6 cellular contexts compared by ENCODE assay signal in the genomic region with DNA sequence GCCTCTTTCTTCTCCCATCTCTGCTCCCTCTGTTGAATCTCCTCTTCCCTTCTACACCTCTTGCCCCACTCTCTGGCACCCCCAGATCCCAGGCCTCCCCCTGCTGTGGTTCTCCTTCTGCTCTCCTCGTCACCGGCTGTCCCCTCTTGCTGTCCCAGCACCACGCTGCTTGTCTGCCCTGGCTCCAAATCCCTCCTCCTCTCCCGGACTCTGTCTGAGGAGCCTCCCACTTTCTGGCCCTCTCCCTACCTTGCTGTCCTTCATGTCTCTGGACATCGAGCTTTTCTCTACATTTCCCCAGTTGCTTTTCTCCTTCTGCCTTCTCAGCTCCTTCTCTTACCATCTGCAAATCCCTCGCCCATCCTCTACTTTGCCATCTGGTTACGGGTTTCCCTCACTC. TPM values are rescaled to one million over a fixed set of nuclear protein-coding genes. Genes with fewer than 3 reads are reported as not detected.
DNase-seq lines count a peak whose midpoint lies in the region; ATAC-seq and TF ChIP-seq lines count a peak whose summit lies in the region.

No MANE protein-coding gene starts in this region.

- peaks cover 3% of the 10 kb centered on the region for H3K4me1 Mint-ChIP-seq in T-helper 17 cell

- DNase-seq in BJ (ENCODE audit: low read depth), result no peak
- DNase-seq in T-helper 17 cell, result no peak
- peak; percentile 35 for DNase-seq in kidney tubule cell (ENCODE audit: low spot score)
- DNase-seq in NCI-H1694 treated with DMSO at 0.1 percent for 48 hours (lab: John Stamatoyannopoulos, UW), result no peak

- no peaks in the 10 kb centered on the region for H3K27me3 Mint-ChIP-seq in T-helper 17 cell

- POLR2A ChIA-PET in BJ (lab: Charles Lee), result no interaction called here

- H3K4me3 Mint-ChIP-seq in T-helper 17 cell, result peak overlapping the region; percentile 9

- no peak for TF ChIP-seq CTCF in BJ (IDR thresholded peaks at IDR 0.05; ENCODE audit: insufficient read depth, low read depth, low read length)

- no peaks in the 10 kb centered on the region for H3K27me3 ChIP-seq in BJ (ENCODE audit: control insufficient read depth, insufficient read depth, low read length)

- H3K9me3 ChIP-seq in T-helper 17 cell (ENCODE audit: control insufficient read depth, low read length, poor library complexity, severe bottlenecking), result peaks cover 3% of the 10 kb centered on the region

- CTCF ChIA-PET in BJ (lab: Yijun Ruan, JAX), result no interaction called here

- peaks cover 2% of the 10 kb centered on the region for H3K36me3 Mint-ChIP-seq in T-helper 17 cell (ENCODE audit: low read depth)

- peak overlapping the region; percentile 68 for H3K4me3 ChIP-seq in BJ (ENCODE audit: low read depth, low read length)

- ATAC-seq in T-helper 17 cell, result no peak
- no peak for ATAC-seq in HG03442 (IDR thresholded peaks at IDR 0.05; ENCODE audit: unreplicated experiment)
- ATAC-seq in GM21717 (IDR thresholded peaks at IDR 0.05; ENCODE audit: unreplicated experiment), result no peak

- H3K27ac Mint-ChIP-seq in T-helper 17 cell, result no peak overlapping the region

- H3K36me3 ChIP-seq in BJ (ENCODE audit: control insufficient read depth, insufficient read depth, low read length), result no peaks in the 10 kb centered on the region; the same call in 1 of the 2 replicates

RNA-seq across cellular contexts. Expression of a gene that starts 1.3 kb away (rescaled TPM):
- polyA plus RNA-seq in BJ (2011; rRNA removed), result 2.0 and 4.2 TPM in 2 replicates
- polyA minus RNA-seq in BJ (2011; rRNA and poly(A)+ RNA removed), result 3.0 and 4.3 TPM in 2 replicates
- 1 to 10 TPM; 1.8 to 1.9 TPM for total RNA-seq in T-helper 17 cell

RNA-seq across cellular contexts. Expression of a gene that starts 24.9 kb away (rescaled TPM):
- 4.6 and 6.3 TPM in 2 replicates for polyA plus RNA-seq in BJ (2011; rRNA removed)
- polyA minus RNA-seq in BJ (2011; rRNA and poly(A)+ RNA removed), result 3.3 and 3.4 TPM in 2 replicates
- total RNA-seq in T-helper 17 cell, result under 1 TPM in 1 of 2 donors, not detected in 1; 0.62 TPM

RNA-seq across cellular contexts. Expression of a gene that starts 35.6 kb away (rescaled TPM):
- polyA plus RNA-seq in BJ (2011; rRNA removed), result 3.0 and 3.5 TPM in 2 replicates
- 1.4 and 3.7 TPM in 2 replicates for polyA minus RNA-seq in BJ (2011; rRNA and poly(A)+ RNA removed)
- total RNA-seq in T-helper 17 cell, result 1 to 10 TPM in 1 of 2 donors, under 1 TPM in 1; 0.78 to 2.4 TPM

RNA-seq across cellular contexts. Expression of a gene that starts 54.4 kb away (rescaled TPM):
- polyA plus RNA-seq in BJ (2011; rRNA removed), result 9.0 and 11.5 TPM in 2 replicates
- 18.5 and 22.0 TPM in 2 replicates for polyA minus RNA-seq in BJ (2011; rRNA and poly(A)+ RNA removed)
- total RNA-seq in T-helper 17 cell, result 10 to 100 TPM; 31.2 to 34.1 TPM
